Comparison of ENCODE assay signal across 10 cellular contexts in genomic region chr1:16218014-16218673, GRCh38. TPM values are rescaled to one million over a fixed set of nuclear protein-coding genes. Genes with fewer than 3 reads are reported as not detected.
DNase-seq lines count a peak whose midpoint lies in the region; ATAC-seq and TF ChIP-seq lines count a peak whose summit lies in the region.
"Had no signal": no experiment of that assay in that cellular context is flagged by ENCODE, and none has a peak within 500 bp of the region (broad histone marks: within the 10 kb centered on the region; RNA-seq: fewer than 3 reads in every experiment).

No MANE protein-coding gene starts in this region.

- TF ChIP-seq EP300 in stomach (IDR thresholded peaks at IDR 0.05), result no peak

- H3K14ac ChIP-seq in mesenchymal stem cell (ENCODE audit: low read length in 2 of 2), result no peak overlapping the region

- no peak overlapping the region for H3K4me3 ChIP-seq in mesenchymal stem cell (ENCODE audit: insufficient read depth in 1 of 2, low read depth in 1 of 2, low read length in 2 of 2)
- H3K4me3 ChIP-seq in stomach, result peak overlapping the region; percentile 49 to 56 (median 52)
- H3K4me3 ChIP-seq in brain microvascular endothelial cell (ENCODE audit: low read depth, low read length), result no peak overlapping the region

- peak overlapping the region; percentile 85 for H3K4me3 Mint-ChIP-seq in activated T-helper 17 cell treated with anti-CD3 and anti-CD28 coated beads, Interleukin-2, amount 50 U/mL, for 72 hours

- H2BK12ac ChIP-seq in mesenchymal stem cell (ENCODE audit: low read length in 2 of 2), result peak overlapping the region in 1 of 2 experiments; percentile 22

- no peak overlapping the region for H2AK5ac ChIP-seq in mesenchymal stem cell (ENCODE audit: low read length, severe bottlenecking)

- H3K4ac ChIP-seq in mesenchymal stem cell (ENCODE audit: low read depth in 1 of 2, low read length in 2 of 2), result no peak overlapping the region

- no peak overlapping the region for H2BK120ac ChIP-seq in mesenchymal stem cell (ENCODE audit: low read depth, low read length)

- no peak overlapping the region for H3K9ac ChIP-seq in mesenchymal stem cell (ENCODE audit: low read length)

- H3K36me3 ChIP-seq in mesenchymal stem cell (ENCODE audit: control insufficient read depth in 1 of 2, insufficient read depth in 2 of 2, low read depth in 1 of 2, low read length in 2 of 2), result no peaks in the 10 kb centered on the region
- H3K36me3 ChIP-seq in stomach, result no peaks in the 10 kb centered on the region
- H3K36me3 ChIP-seq in brain microvascular endothelial cell (replicated peaks), result no peaks in the 10 kb centered on the region

- no peak overlapping the region for H3K27ac ChIP-seq in mesenchymal stem cell (ENCODE audit: low read length, poor library complexity, severe bottlenecking)
- peak overlapping the region; percentile 72 to 92 (median 84) for H3K27ac ChIP-seq in stomach
- no peak overlapping the region for H3K27ac ChIP-seq in brain microvascular endothelial cell
- H3K27ac ChIP-seq: 22Rv1 had no signal

- no peak overlapping the region for H3K23ac ChIP-seq in mesenchymal stem cell (ENCODE audit: low read length in 2 of 2)

- in situ Hi-C loops in brain microvascular endothelial cell (cut with HindIII; ENCODE audit: low pct_ligation_motif_present, low sequenced_read_pairs), result no loop called here

- ATAC-seq in activated T-helper 17 cell treated with anti-CD3 and anti-CD28 coated beads, Interleukin-2, amount 50 U/mL, for 72 hours (replicated peaks), result no peak
- no peak for ATAC-seq in GM21717 (IDR thresholded peaks at IDR 0.05; ENCODE audit: unreplicated experiment)

- no peak for TF ChIP-seq POLR2A in stomach (IDR thresholded peaks at IDR 0.05)

- H3K9me3 Mint-ChIP-seq in activated T-helper 17 cell treated with anti-CD3 and anti-CD28 coated beads, Interleukin-2, amount 50 U/mL, for 72 hours, result no peaks in the 10 kb centered on the region
- H3K9me3 Mint-ChIP-seq: stimulated activated naive CD8-positive, alpha-beta T cell treated with anti-CD3 and anti-CD28 coated beads, Interleukin-15, Interleukin-2, amounts not matched to agents 100 ng/mL and 50 ng/mL, for 24 hours had no signal

- H4K91ac ChIP-seq in mesenchymal stem cell (ENCODE audit: low read length), result no peak overlapping the region

- H3K27me3 ChIP-seq in mesenchymal stem cell (ENCODE audit: control insufficient read depth in 1 of 2, insufficient read depth in 1 of 2, low read length in 2 of 2) (peaks cover 0 to 7% of the 10 kb centered on the region in 2 experiments), stomach (no peaks in the 10 kb centered on the region), brain microvascular endothelial cell (replicated peaks) (no peaks in the 10 kb centered on the region)

- peak overlapping the region; percentile 3 for H2BK15ac ChIP-seq in mesenchymal stem cell (ENCODE audit: low read depth, poor library complexity, severe bottlenecking)

- H3K9me3 ChIP-seq in mesenchymal stem cell (ENCODE audit: control insufficient read depth, low read length) (no peaks in the 10 kb centered on the region), stomach (no peaks in the 10 kb centered on the region)

- H3K27me3 Mint-ChIP-seq in activated T-helper 17 cell treated with anti-CD3 and anti-CD28 coated beads, Interleukin-2, amount 50 U/mL, for 72 hours, result no peaks in the 10 kb centered on the region

- H3K79me1 ChIP-seq in mesenchymal stem cell (replicated peaks; ENCODE audit: low read length, poor library complexity, severe bottlenecking), result no peaks in the 10 kb centered on the region

- WGBS in mesenchymal stem cell, result 84% methylated on average over 12 of the region's 12 CpGs
- WGBS in stomach, 5 donors, result 55 to 69% (median 61%) methylated on average over 12 of the region's 12 CpGs

- peak overlapping the region; percentile 82 for H3K4me2 ChIP-seq in mesenchymal stem cell (ENCODE audit: low read length, poor library complexity, severe bottlenecking)

- peak overlapping the region in 1 of 2 experiments; percentile 67 for H3K18ac ChIP-seq in mesenchymal stem cell (ENCODE audit: low read depth in 1 of 2, low read length in 2 of 2)

- DNase-seq in DMS153 (lab: John Stamatoyannopoulos, UW) (peak; percentile 75), DMS153 treated with DMSO at 0.1 percent for 48 hours (lab: John Stamatoyannopoulos, UW; ENCODE audit: unreplicated experiment) (no peak), mesenchymal stem cell (no peak), stomach (no peak), NCI-H1092 treated with DMSO at 0.1 percent for 48 hours (lab: John Stamatoyannopoulos, UW) (no peak), brain microvascular endothelial cell (no peak)

- no peaks in the 10 kb centered on the region for H3K36me3 Mint-ChIP-seq in activated T-helper 17 cell treated with anti-CD3 and anti-CD28 coated beads, Interleukin-2, amount 50 U/mL, for 72 hours (ENCODE audit: low read depth)

- H4K8ac ChIP-seq in mesenchymal stem cell (ENCODE audit: low read length), result peak overlapping the region; percentile 55

- H3K4me1 ChIP-seq in mesenchymal stem cell (ENCODE audit: control insufficient read depth, insufficient read depth, low read depth, low read length) (peaks cover 11% of the 10 kb centered on the region), stomach (peaks cover 14 to 30% (median 25%) of the 10 kb centered on the region in 4 donors)

- no peak for TF ChIP-seq CTCF in stomach (IDR thresholded peaks at IDR 0.05)
- no peak for TF ChIP-seq CTCF in brain microvascular endothelial cell (IDR thresholded peaks at IDR 0.05; ENCODE audit: low read depth, low read length, missing control alignments)

- H2AFZ ChIP-seq in mesenchymal stem cell (ENCODE audit: low read depth, low read length), result no peak overlapping the region

- intact Hi-C loops in stomach (cut with DNase I; ENCODE audit: low total_unique reads), result no loop called here

- no peak overlapping the region for H2BK5ac ChIP-seq in mesenchymal stem cell (ENCODE audit: low read depth, low read length, poor library complexity, severe bottlenecking)

- peaks cover 12% of the 10 kb centered on the region for H3K4me1 Mint-ChIP-seq in activated T-helper 17 cell treated with anti-CD3 and anti-CD28 coated beads, Interleukin-2, amount 50 U/mL, for 72 hours

- no peak overlapping the region for H3K27ac Mint-ChIP-seq in activated T-helper 17 cell treated with anti-CD3 and anti-CD28 coated beads, Interleukin-2, amount 50 U/mL, for 72 hours
- H3K27ac Mint-ChIP-seq: stimulated activated naive CD8-positive, alpha-beta T cell treated with anti-CD3 and anti-CD28 coated beads, Interleukin-15, Interleukin-2, amounts not matched to agents 100 ng/mL and 50 ng/mL, for 24 hours had no signal

RNA-seq across cellular contexts. Expression of gene ARHGEF19, which starts 5.7 kb away (rescaled TPM):
- 10 to 100 TPM in 1 of 2 donors, 1 to 10 TPM in 1; 7.5 to 10.0 TPM for total RNA-seq in activated T-helper 17 cell treated with anti-CD3 and anti-CD28 coated beads, Interleukin-2, amount 50 U/mL, for 72 hours
- 4.5 TPM for polyA plus RNA-seq in mesenchymal stem cell (2013, experiment 1 of 2)
- polyA plus RNA-seq in mesenchymal stem cell (2013, experiment 2 of 2), result 4.5 TPM
- total RNA-seq in stomach, result 10 to 100 TPM in 2 of 5 donors, 1 to 10 TPM in 3; 3.5 to 17.4 (median 8.1) TPM
- polyA plus RNA-seq in stomach, result 10 to 100 TPM in 1 of 3 donors, 1 to 10 TPM in 2; 9.5 to 20.1 (median 9.5) TPM

RNA-seq across cellular contexts. Expression of gene CPLANE2, which starts 18.8 kb away (rescaled TPM):
- 1 to 10 TPM; 3.1 to 7.5 TPM for total RNA-seq in activated T-helper 17 cell treated with anti-CD3 and anti-CD28 coated beads, Interleukin-2, amount 50 U/mL, for 72 hours
- 3.3 TPM for polyA plus RNA-seq in mesenchymal stem cell (2013, experiment 1 of 2)
- polyA plus RNA-seq in mesenchymal stem cell (2013, experiment 2 of 2), result 2.7 TPM
- total RNA-seq in stomach, result 10 to 100 TPM in 1 of 5 donors, 1 to 10 TPM in 2, under 1 TPM in 1, not detected in 1; 0.45 to 18.8 (median 2.7) TPM
- 1 to 10 TPM; 1.8 to 3.4 (median 2.3) TPM for polyA plus RNA-seq in stomach

Comparison
In these comparisons a context has a peak if more than half of its experiments do, and no peak if none do; other contexts are left out.
1. H3K27ac ChIP-seq: peak in stomach (5 of 5); none in mesenchymal stem cell (single experiment) and brain microvascular endothelial cell (single experiment).
2. H3K4me3 ChIP-seq: peak in stomach (4 of 4); none in mesenchymal stem cell (0 of 2) and brain microvascular endothelial cell (single experiment).